In genomic region chr2:155021591-155021990, GRCh38 we compare ENCODE assay signal across 19 cellular contexts.
"Had no signal": no experiment of that assay in that cellular context is flagged by ENCODE, and none has a peak within 500 bp of the region (broad histone marks: within the 10 kb centered on the region; RNA-seq: fewer than 3 reads in every experiment).

No MANE protein-coding gene starts in this region.

- H3K36me3 ChIP-seq: breast epithelium, esophagus muscularis mucosa, lower lobe of right lung, prostate gland, right lobe of liver had no signal

- ATAC-seq: activated CD8-positive, alpha-beta T cell treated with anti-CD3 and anti-CD28 coated beads for 36 hours; activated T-cell treated with anti-CD3 and anti-CD28 coated beads, Interleukin-2, amount 50 U/mL, for 72 hours; lower lobe of right lung; right lobe of liver had no signal

- FAIRE-seq: endometrium had no signal

- H3K9me3 ChIP-seq: breast epithelium, esophagus muscularis mucosa, lower lobe of right lung, prostate gland had no signal

- H3K4me1 ChIP-seq: breast epithelium, esophagus muscularis mucosa, lower lobe of right lung, prostate gland, right lobe of liver had no signal

- H3K4me3 ChIP-seq: breast epithelium, esophagus muscularis mucosa, lower lobe of right lung, prostate gland, right lobe of liver had no signal

- H3K27me3 ChIP-seq: breast epithelium, esophagus muscularis mucosa, right lobe of liver had no signal

- DNase-seq: activated CD4-positive, alpha-beta T cell treated with anti-CD3 and anti-CD28 coated beads for 4 hours; activated CD8-positive, alpha-beta memory T cell treated with anti-CD3 and anti-CD28 coated beads, Interleukin-2, amount 50 U/mL, for 4 hours; activated CD8-positive, alpha-beta T cell treated with anti-CD3 and anti-CD28 coated beads for 36 hours; activated naive CD8-positive, alpha-beta T cell treated with anti-CD3 and anti-CD28 coated beads, Interleukin-2, amount 10 ng/mL, durations not matched to agents 7 days and 5 days; activated T-cell treated with anti-CD3 and anti-CD28 coated beads, Interleukin-2, amount 50 U/mL, for 72 hours; anterior cingulate cortex; immature natural killer cell; lower lobe of right lung; naive B cell; occipital lobe; right lobe of liver; stimulated activated CD4-positive, alpha-beta T cell treated with anti-CD3 and anti-CD28 coated beads, Interleukin-2, amount 100 ng/mL, for 24 hours; stimulated activated naive CD4-positive, alpha-beta T cell; trophoblast cell had no signal

- H3K27ac ChIP-seq: breast epithelium, esophagus muscularis mucosa, lower lobe of right lung, prostate gland, right lobe of liver, VCaP had no signal
